22 cellular contexts compared by ENCODE assay signal in the genomic region with DNA sequence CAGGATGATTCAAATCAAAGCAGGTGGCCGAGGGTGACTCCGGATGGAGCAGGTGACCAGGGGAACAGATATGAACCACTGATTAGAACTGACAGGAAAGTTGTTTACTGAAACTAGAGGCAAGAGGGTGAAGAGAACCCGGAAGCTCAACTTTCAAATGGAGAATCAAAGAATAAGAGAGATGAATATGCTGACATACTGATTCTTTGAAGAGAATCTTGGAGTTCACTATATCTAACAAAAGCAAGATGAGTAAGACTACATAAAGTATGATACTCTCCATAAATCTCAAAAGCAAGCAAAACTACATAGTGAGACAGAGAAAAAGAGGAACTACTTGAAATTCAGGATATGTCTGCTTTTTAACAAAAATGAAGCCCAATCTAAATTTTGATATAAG. TPM values are rescaled to one million over a fixed set of nuclear protein-coding genes. Genes with fewer than 3 reads are reported as not detected.
A peak's percentile ranks its signal among the peaks of the same experiment; 100 is the strongest.
DNase-seq lines count a peak whose midpoint lies in the region; FAIRE-seq and TF ChIP-seq lines count a peak whose summit lies in the region.
"Had no signal": no experiment of that assay in that cellular context is flagged by ENCODE, and none has a peak within 500 bp of the region (broad histone marks: within the 10 kb centered on the region; RNA-seq: fewer than 3 reads in every experiment).

No MANE protein-coding gene starts in this region.

- H3K9me2 ChIP-seq in OCI-LY7 (ENCODE audit: insufficient read depth, low read length) = no peaks in the 10 kb centered on the region

- no peak overlapping the region for H3K4me3 ChIP-seq in GM12865 (ENCODE audit: low read depth, low read length)
- H3K4me3 ChIP-seq in OCI-LY7 (ENCODE audit: low read depth, low read length, poor library complexity, severe bottlenecking) = no peak overlapping the region
- H3K4me3 ChIP-seq in astrocyte (ENCODE audit: insufficient read depth, low read depth, low read length) = no peak overlapping the region
- H3K4me3 ChIP-seq in neuronal stem cell (ENCODE audit: low read length in 2 of 2) = no peak overlapping the region
- no peak overlapping the region for H3K4me3 ChIP-seq in vagina
- H3K4me3 ChIP-seq: GM23248 had no signal

- POLR2A ChIA-PET in OCI-LY7 (lab: Charles Lee) = interaction anchor here (1.4 kb wide), 1 partner anchor 19 kb away, joined by 4 read pairs; no protein-coding TSS in a partner anchor

- DNase-seq in DMS53 (lab: John Stamatoyannopoulos, UW) (peak; percentile 42), DMS53 treated with DMSO at 0.1 percent for 48 hours (lab: John Stamatoyannopoulos, UW; ENCODE audit: unreplicated experiment) (no peak), GM12865 (ENCODE audit: low read depth) (peak; percentile 10), OCI-LY7 (ENCODE audit: low spot score) (no peak), astrocyte (ENCODE audit: low read depth) (no peak), neuronal stem cell (ENCODE audit: low spot score) (no peak), vagina (ENCODE audit: extremely low spot score in 2 of 2) (no peak), HFFc6 (no peak)
- DNase-seq: BE2C; Calu3; CD4-positive, alpha-beta memory T cell; DMS79; GM23248; HCEC 1CT; NCI-H1105; NCI-H187; NCI-H526 treated with DMSO at 0.1 percent for 48 hours had no signal

- CTCF ChIA-PET in OCI-LY7 (lab: Charles Lee; ENCODE audit: unreplicated experiment) = no interaction called here

- H3K18ac ChIP-seq in neuronal stem cell (ENCODE audit: low read length) = no peak overlapping the region

- H3K4me1 ChIP-seq in OCI-LY7 (ENCODE audit: insufficient read depth, low read length, poor library complexity, severe bottlenecking) (peaks cover 5% of the 10 kb centered on the region), astrocyte (ENCODE audit: insufficient read depth, low read length) (no peaks in the 10 kb centered on the region), neuronal stem cell (ENCODE audit: control insufficient read depth in 2 of 2, insufficient read depth in 1 of 2, low read depth in 1 of 2, low read length in 2 of 2) (peaks cover 0 to 4% of the 10 kb centered on the region in 2 donors), vagina (no peaks in the 10 kb centered on the region)
- H3K4me1 ChIP-seq: BE2C had no signal

- H3K9ac ChIP-seq in astrocyte (ENCODE audit: low read length) (no peak overlapping the region), neuronal stem cell (ENCODE audit: low read depth, low read length, poor library complexity) (no peak overlapping the region)
- H3K9ac ChIP-seq: GM23248 had no signal

- H3K4me1 Mint-ChIP-seq in astrocyte (ENCODE audit: low read depth, unreplicated experiment) = peaks cover 17% of the 10 kb centered on the region
- H3K4me1 Mint-ChIP-seq in HFFc6 (ENCODE audit: low read depth) = no peaks in the 10 kb centered on the region

- no peak overlapping the region for H3K23ac ChIP-seq in neuronal stem cell (ENCODE audit: low read depth, low read length, poor library complexity)

- no peak overlapping the region for H3K4me3 Mint-ChIP-seq in astrocyte (ENCODE audit: unreplicated experiment)
- no peak overlapping the region for H3K4me3 Mint-ChIP-seq in HFFc6
- H3K4me3 Mint-ChIP-seq: CD4-positive, alpha-beta memory T cell had no signal

- peak overlapping the region; percentile 35 for H3K27ac Mint-ChIP-seq in astrocyte (ENCODE audit: unreplicated experiment)
- no peak overlapping the region for H3K27ac Mint-ChIP-seq in HFFc6

- WGBS in neuronal stem cell (ENCODE audit: extremely low coverage in 2 of 2, insufficient read length in 2 of 2, insufficient replicate concordance in 1 of 2), 2 donors = no CpG with 5 or more reads among the region's 3 CpGs

- H3K27me3 Mint-ChIP-seq in astrocyte (ENCODE audit: low read depth, unreplicated experiment) = peaks cover 1% of the 10 kb centered on the region
- H3K27me3 Mint-ChIP-seq in HFFc6 (ENCODE audit: insufficient read depth) = peaks cover 1% of the 10 kb centered on the region; the same call in 1 of the 2 replicates

- TF ChIP-seq POLR2A in vagina (IDR thresholded peaks at IDR 0.05) = no peak

- no TSS peak for BruUV-seq in OCI-LY7 (replicated peaks; lab: Mats Ljungman, UMichigan)

- H3K9me3 ChIP-seq in OCI-LY7 (ENCODE audit: low read length) (no peaks in the 10 kb centered on the region), astrocyte (ENCODE audit: insufficient read depth, low read depth, low read length) (no peaks in the 10 kb centered on the region), neuronal stem cell (replicated peaks in 1 of 2; ENCODE audit: control insufficient read depth in 2 of 2, insufficient read depth in 1 of 2, low read depth in 1 of 2, low read length in 2 of 2) (no peaks in the 10 kb centered on the region), vagina (no peaks in the 10 kb centered on the region)
- H3K9me3 ChIP-seq: BE2C had no signal

- no peaks in the 10 kb centered on the region for H3K36me3 ChIP-seq in OCI-LY7 (ENCODE audit: insufficient read depth, low read length)
- no peaks in the 10 kb centered on the region for H3K36me3 ChIP-seq in astrocyte (ENCODE audit: insufficient read depth, low read length)
- no peaks in the 10 kb centered on the region for H3K36me3 ChIP-seq in neuronal stem cell (replicated peaks in 1 of 2; ENCODE audit: control insufficient read depth in 2 of 2, insufficient read depth in 2 of 2, low read length in 2 of 2)
- no peaks in the 10 kb centered on the region for H3K36me3 ChIP-seq in vagina
- H3K36me3 ChIP-seq: BE2C had no signal

- H3K27me3 ChIP-seq in astrocyte (ENCODE audit: insufficient read depth, low read length) (no peaks in the 10 kb centered on the region), neuronal stem cell (ENCODE audit: control insufficient read depth in 3 of 3, insufficient read depth in 3 of 3, low read depth in 1 of 3, low read length in 3 of 3) (peaks cover 0 to 20% (median 0%) of the 10 kb centered on the region in 3 experiments), vagina (no peaks in the 10 kb centered on the region)

- no peak for TF ChIP-seq CTCF in GM12865 (IDR thresholded peaks at IDR 0.05; ENCODE audit: insufficient read depth, low read depth, low read length, missing control alignments)
- no peak for TF ChIP-seq CTCF in OCI-LY7 (conservative IDR thresholded peaks at IDR 0.05; ENCODE audit: low read length)
- TF ChIP-seq CTCF in astrocyte (IDR thresholded peaks at IDR 0.05; ENCODE audit: insufficient read depth, low read depth, low read length) = no peak
- no peak for TF ChIP-seq CTCF in vagina (IDR thresholded peaks at IDR 0.05)
- no peak for TF ChIP-seq CTCF in HFFc6 (IDR thresholded peaks at IDR 0.05)

- H3K27ac ChIP-seq in OCI-LY7 (ENCODE audit: low read depth, low read length, poor library complexity, severe bottlenecking) (no peak overlapping the region), astrocyte (ENCODE audit: low read depth, low read length) (no peak overlapping the region), neuronal stem cell (replicated peaks; ENCODE audit: low read length) (no peak overlapping the region), vagina (no peak overlapping the region)
- H3K27ac ChIP-seq: 22Rv1, GM23248 had no signal

- no peak overlapping the region for H3K4me2 ChIP-seq in OCI-LY7 (ENCODE audit: low read length)
- H3K4me2 ChIP-seq in astrocyte (ENCODE audit: low read length) = no peak overlapping the region
- H3K4me2 ChIP-seq in neuronal stem cell (ENCODE audit: insufficient read depth, low read length, poor library complexity, severe bottlenecking) = no peak overlapping the region

- H2BK15ac ChIP-seq in neuronal stem cell (ENCODE audit: low read length) = no peak overlapping the region

- H3K9me3 Mint-ChIP-seq in astrocyte (ENCODE audit: unreplicated experiment) (peaks cover 7% of the 10 kb centered on the region), HFFc6 (no peaks in the 10 kb centered on the region)
- H3K9me3 Mint-ChIP-seq: CD4-positive, alpha-beta memory T cell had no signal

- no peak overlapping the region for H4K91ac ChIP-seq in neuronal stem cell (ENCODE audit: low read depth, low read length, poor library complexity)

- H2BK5ac ChIP-seq in neuronal stem cell (ENCODE audit: low read length) = no peak overlapping the region

- H4K8ac ChIP-seq in neuronal stem cell (ENCODE audit: low read depth, low read length) = no peak overlapping the region

- H2AFZ ChIP-seq in OCI-LY7 (ENCODE audit: low read length) (peak overlapping the region; percentile 48), astrocyte (ENCODE audit: low read depth, low read length) (no peak overlapping the region), neuronal stem cell (ENCODE audit: low read length) (no peak overlapping the region)
- H2AFZ ChIP-seq: GM23248 had no signal

- intact Hi-C loops in OCI-LY7 (cut with micrococcal nuclease; ENCODE audit: unreplicated experiment) = no loop called here
- intact Hi-C loops in vagina (cut with DNase I) = no loop called here

- H3K36me3 Mint-ChIP-seq in astrocyte (ENCODE audit: low read depth, unreplicated experiment) = no peaks in the 10 kb centered on the region
- no peaks in the 10 kb centered on the region for H3K36me3 Mint-ChIP-seq in HFFc6 (ENCODE audit: low read depth)
- H3K36me3 Mint-ChIP-seq: CD4-positive, alpha-beta memory T cell had no signal

- H3K14ac ChIP-seq in neuronal stem cell (ENCODE audit: low read length) = no peak overlapping the region

- H3K79me2 ChIP-seq in OCI-LY7 (ENCODE audit: insufficient read depth, low read depth, low read length) (no peaks in the 10 kb centered on the region), astrocyte (ENCODE audit: insufficient read depth, low read length) (no peaks in the 10 kb centered on the region)

- H2BK12ac ChIP-seq in neuronal stem cell (ENCODE audit: low read length) = no peak overlapping the region

- H3K79me1 ChIP-seq in neuronal stem cell (ENCODE audit: low read depth, low read length) = no peaks in the 10 kb centered on the region

- H4K20me1 ChIP-seq in OCI-LY7 (ENCODE audit: insufficient read depth, low read length) (no peaks in the 10 kb centered on the region), astrocyte (ENCODE audit: insufficient read depth, low read length) (no peaks in the 10 kb centered on the region)

- no peak overlapping the region for H2BK120ac ChIP-seq in neuronal stem cell (ENCODE audit: low read depth, low read length)

- H3K4ac ChIP-seq in neuronal stem cell (ENCODE audit: low read length) = no peak overlapping the region

- FAIRE-seq in astrocyte (lab: Jason Lieb, UNC) = no peak
- FAIRE-seq: GM18507 had no signal

- no peak overlapping the region for H2AK5ac ChIP-seq in neuronal stem cell (ENCODE audit: low read depth, low read length)

RNA-seq across cellular contexts. Expression of gene UBD, which starts 3.9 kb away (rescaled TPM):
- not detected in 2 replicates for total RNA-seq in OCI-LY7 (2014; rRNA removed; shearing (Covaris generic))
- total RNA-seq in OCI-LY7 (2022) (not detected in 2 replicates), astrocyte (9.9 and 13.2 TPM in 2 replicates), vagina (not detected)
- 0.06 TPM for polyA plus RNA-seq in neuronal stem cell (2013, experiment 1 of 2)
- 0.06 TPM for polyA plus RNA-seq in neuronal stem cell (2013, experiment 2 of 2)
- total RNA-seq in HFFc6 (2021; fragmentation: NEBNext Ultra II Directional; extraction: Animal tissue kit (Norgen Biotek cat#: 25700)) = not detected
- total RNA-seq: CD4-positive, alpha-beta memory T cell; GM23248; SK-MEL-5 had no signal
- polyA plus RNA-seq: AG04450; CD4-positive, alpha-beta memory T cell; GM23248 had no signal

RNA-seq across cellular contexts. Expression of gene OR2H2, which starts 21.5 kb away (rescaled TPM):
- not detected in 2 replicates for total RNA-seq in OCI-LY7 (2014; rRNA removed; shearing (Covaris generic))
- not detected in 2 replicates for total RNA-seq in OCI-LY7 (2022)
- total RNA-seq in astrocyte = not detected in 2 replicates
- polyA plus RNA-seq in neuronal stem cell (2013, experiment 1 of 2) = not detected
- not detected for polyA plus RNA-seq in neuronal stem cell (2013, experiment 2 of 2)
- not detected for total RNA-seq in vagina
- total RNA-seq in HFFc6 (2021; fragmentation: NEBNext Ultra II Directional; extraction: Animal tissue kit (Norgen Biotek cat#: 25700)) = not detected
- total RNA-seq: Calu3; CD4-positive, alpha-beta memory T cell; GM23248; M059J; SK-MEL-5 had no signal
- polyA plus RNA-seq: AG04450; CD4-positive, alpha-beta memory T cell; GM23248 had no signal

Comparison
In these comparisons a context has a peak if more than half of its experiments do, and no peak if none do; other contexts are left out.
1. DNase-seq: peak in DMS53 (single experiment) and GM12865 (single experiment); none in DMS53 treated with DMSO at 0.1 percent for 48 hours (single experiment), OCI-LY7 (single experiment), astrocyte (single experiment), neuronal stem cell (single experiment), vagina (0 of 2) and HFFc6 (single experiment).